In genomic region chr21:31198575-31198974, GRCh38 we compare ENCODE assay signal across 8 cellular contexts.
DNase-seq lines count a peak whose midpoint lies in the region; ATAC-seq, FAIRE-seq and TF ChIP-seq lines count a peak whose summit lies in the region.

No MANE protein-coding gene starts in this region.

- no peaks in the 10 kb centered on the region for H3F3A ChIP-seq in GM23338 (replicated peaks; ENCODE audit: low read depth)

- ATAC-seq in GM23338, result peak; percentile 50; the same call in 2 of the 3 replicates
- ATAC-seq in upper lobe of left lung (ENCODE audit: low FRiP score in 2 of 2), result peak in 1 of 2 donors; percentile 59

- WGBS in upper lobe of left lung, 2 donors, result 39 to 46% methylated on average over 4 of the region's 4 CpGs

- DNase-seq in AML-193 (lab: John Stamatoyannopoulos, UW) (peak; percentile 26 to 42), GM23338 (ENCODE audit: low spot score) (peak; percentile 71), NCI-H510A (lab: John Stamatoyannopoulos, UW) (peak; percentile 10), astrocyte of the spinal cord (ENCODE audit: low read depth, low spot score) (peak; percentile 79), keratinocyte (ENCODE audit: low read depth, low spot score) (no peak), upper lobe of left lung (peak in 1 of 2 donors; percentile 32), glomerular visceral epithelial cell (ENCODE audit: extremely low spot score) (no peak)
- DNase-seq in stimulated activated CD4-positive, alpha-beta T cell treated with anti-CD3 and anti-CD28 coated beads, Interleukin-2, amount 100 ng/mL, for 24 hours, result no peak

- H3K27me3 ChIP-seq in GM23338 (ENCODE audit: insufficient read depth), result no peaks in the 10 kb centered on the region
- no peaks in the 10 kb centered on the region for H3K27me3 ChIP-seq in keratinocyte (ENCODE audit: control insufficient read depth, extremely low read depth, insufficient read depth, low read length)
- H3K27me3 ChIP-seq in upper lobe of left lung, result no peaks in the 10 kb centered on the region

- no peak overlapping the region for H3K27ac Mint-ChIP-seq in GM23338

- in situ Hi-C loops in astrocyte of the spinal cord (cut with HindIII; ENCODE audit: low sequenced_read_pairs), result no loop called here

- H2AFZ ChIP-seq in GM23338, result no peak overlapping the region
- no peak overlapping the region for H2AFZ ChIP-seq in keratinocyte (ENCODE audit: control insufficient read depth, low read length)

- H3K4me3 Mint-ChIP-seq in GM23338, result no peak overlapping the region

- no peak for FAIRE-seq in keratinocyte (lab: Jason Lieb, UNC)

- H4K20me1 ChIP-seq in GM23338 (replicated peaks; ENCODE audit: insufficient read depth) (no peaks in the 10 kb centered on the region), keratinocyte (ENCODE audit: control insufficient read depth, extremely low read depth, insufficient read depth, low read length) (no peaks in the 10 kb centered on the region)

- TF ChIP-seq POLR2A in upper lobe of left lung (IDR thresholded peaks at IDR 0.05), result no peak

- H3K9me3 Mint-ChIP-seq in GM23338, result no peaks in the 10 kb centered on the region

- TF ChIP-seq CTCF in GM23338 (conservative IDR thresholded peaks at IDR 0.05; ENCODE audit: low read depth in 2 of 2) (peak; percentile 54 to 84), astrocyte of the spinal cord (IDR thresholded peaks at IDR 0.05; ENCODE audit: low read depth, low read length) (peak; percentile 49), keratinocyte (optimal IDR thresholded peaks at IDR 0.05 in 1 of 3, IDR thresholded peaks at IDR 0.05 in 1 of 3, conservative IDR thresholded peaks at IDR 0.05 in 1 of 3; ENCODE audit: extremely low read depth in 1 of 3, insufficient read depth in 2 of 3, low read length in 3 of 3) (peak in 2 of 3 experiments; percentile 33 to 34), upper lobe of left lung (IDR thresholded peaks at IDR 0.05) (peak; percentile 26 to 68 (median 59))

- dilution Hi-C loops in keratinocyte (cut with MboI; ENCODE audit: extremely low pct_ligation_motif_present, low sequenced_read_pairs), result no loop called here

- no peaks in the 10 kb centered on the region for H3K9me1 ChIP-seq in keratinocyte (ENCODE audit: control insufficient read depth, extremely low read depth, insufficient read depth, low read length)

- H3K79me2 ChIP-seq in GM23338 (replicated peaks; ENCODE audit: insufficient read depth) (no peaks in the 10 kb centered on the region), keratinocyte (ENCODE audit: control insufficient read depth, insufficient read depth, low read length) (no peaks in the 10 kb centered on the region)

- no peak for TF ChIP-seq EP300 in upper lobe of left lung (IDR thresholded peaks at IDR 0.05)

- H3K4me2 ChIP-seq in GM23338, result no peak overlapping the region
- no peak overlapping the region for H3K4me2 ChIP-seq in keratinocyte (ENCODE audit: control insufficient read depth, extremely low read depth, insufficient read depth, low read depth, low read length)

- H3K27ac ChIP-seq in GM23338 (ENCODE audit: low read depth) (no peak overlapping the region), keratinocyte (ENCODE audit: control insufficient read depth, insufficient read depth, low read length) (no peak overlapping the region), upper lobe of left lung (no peak overlapping the region)

- peaks cover 3% of the 10 kb centered on the region; the same call in 1 of the 3 replicates for H3K36me3 Mint-ChIP-seq in GM23338 (ENCODE audit: low read depth)

- peaks cover 13% of the 10 kb centered on the region for H3K4me1 Mint-ChIP-seq in GM23338

- no peak overlapping the region for H3K9ac ChIP-seq in keratinocyte (ENCODE audit: control insufficient read depth, extremely low read depth, insufficient read depth, low read length)

- peaks cover 2% of the 10 kb centered on the region for H3K27me3 Mint-ChIP-seq in GM23338 (ENCODE audit: insufficient read depth, low read depth, poor library complexity)

- no peaks in the 10 kb centered on the region for H3K36me3 ChIP-seq in GM23338 (ENCODE audit: insufficient read depth)
- H3K36me3 ChIP-seq in keratinocyte (ENCODE audit: control insufficient read depth in 2 of 2, extremely low read depth in 1 of 2, insufficient read depth in 2 of 2, low read length in 2 of 2), result peaks cover 0 to 2% of the 10 kb centered on the region in 2 experiments
- no peaks in the 10 kb centered on the region for H3K36me3 ChIP-seq in upper lobe of left lung

- H3K9me3 ChIP-seq in keratinocyte (ENCODE audit: control insufficient read depth, low read depth, low read length) (no peaks in the 10 kb centered on the region), upper lobe of left lung (no peaks in the 10 kb centered on the region)

- peaks cover 6% of the 10 kb centered on the region; the same call in 1 of the 2 replicates for H3K4me1 ChIP-seq in GM23338 (ENCODE audit: insufficient read depth)
- peaks cover 2% of the 10 kb centered on the region for H3K4me1 ChIP-seq in keratinocyte (ENCODE audit: control insufficient read depth, extremely low read depth, insufficient read depth, low read length)
- peaks cover 0 to 8% (median 4%) of the 10 kb centered on the region in 4 donors for H3K4me1 ChIP-seq in upper lobe of left lung

- H3K4me3 ChIP-seq in GM23338, result no peak overlapping the region
- H3K4me3 ChIP-seq in astrocyte of the spinal cord (ENCODE audit: low read depth, low read length), result no peak overlapping the region
- H3K4me3 ChIP-seq in keratinocyte (ENCODE audit: control insufficient read depth in 2 of 3, extremely low read depth in 1 of 3, insufficient read depth in 2 of 3, low read depth in 1 of 3, low read length in 3 of 3), result no peak overlapping the region
- no peak overlapping the region for H3K4me3 ChIP-seq in upper lobe of left lung

- no peaks in the 10 kb centered on the region for H3K9me2 ChIP-seq in GM23338 (ENCODE audit: insufficient read depth)

TF ChIP-seq in GM23338, 12 proteins besides CTCF, POLR2A, EP300 and RAD21 (continues in another document):
- no peak for TF ChIP-seq EZH2phosphoT487 (IDR thresholded peaks at IDR 0.05; ENCODE audit: unreplicated experiment)
- no peak for TF ChIP-seq POLR2AphosphoS5 (IDR thresholded peaks at IDR 0.05; ENCODE audit: low read depth)
- no peak for TF ChIP-seq ZNF331 (CRISPR knock-in tag; IDR thresholded peaks at IDR 0.05; ENCODE audit: low read depth)
- no peak for TF ChIP-seq CREB1 (CRISPR knock-in tag; IDR thresholded peaks at IDR 0.05; ENCODE audit: low read depth)
- no peak for TF ChIP-seq EZH2 (IDR thresholded peaks at IDR 0.05; ENCODE audit: low read depth, unreplicated experiment)
- TF ChIP-seq ZNF114 (CRISPR knock-in tag; IDR thresholded peaks at IDR 0.05), result no peak
- TF ChIP-seq, protein P1, sequence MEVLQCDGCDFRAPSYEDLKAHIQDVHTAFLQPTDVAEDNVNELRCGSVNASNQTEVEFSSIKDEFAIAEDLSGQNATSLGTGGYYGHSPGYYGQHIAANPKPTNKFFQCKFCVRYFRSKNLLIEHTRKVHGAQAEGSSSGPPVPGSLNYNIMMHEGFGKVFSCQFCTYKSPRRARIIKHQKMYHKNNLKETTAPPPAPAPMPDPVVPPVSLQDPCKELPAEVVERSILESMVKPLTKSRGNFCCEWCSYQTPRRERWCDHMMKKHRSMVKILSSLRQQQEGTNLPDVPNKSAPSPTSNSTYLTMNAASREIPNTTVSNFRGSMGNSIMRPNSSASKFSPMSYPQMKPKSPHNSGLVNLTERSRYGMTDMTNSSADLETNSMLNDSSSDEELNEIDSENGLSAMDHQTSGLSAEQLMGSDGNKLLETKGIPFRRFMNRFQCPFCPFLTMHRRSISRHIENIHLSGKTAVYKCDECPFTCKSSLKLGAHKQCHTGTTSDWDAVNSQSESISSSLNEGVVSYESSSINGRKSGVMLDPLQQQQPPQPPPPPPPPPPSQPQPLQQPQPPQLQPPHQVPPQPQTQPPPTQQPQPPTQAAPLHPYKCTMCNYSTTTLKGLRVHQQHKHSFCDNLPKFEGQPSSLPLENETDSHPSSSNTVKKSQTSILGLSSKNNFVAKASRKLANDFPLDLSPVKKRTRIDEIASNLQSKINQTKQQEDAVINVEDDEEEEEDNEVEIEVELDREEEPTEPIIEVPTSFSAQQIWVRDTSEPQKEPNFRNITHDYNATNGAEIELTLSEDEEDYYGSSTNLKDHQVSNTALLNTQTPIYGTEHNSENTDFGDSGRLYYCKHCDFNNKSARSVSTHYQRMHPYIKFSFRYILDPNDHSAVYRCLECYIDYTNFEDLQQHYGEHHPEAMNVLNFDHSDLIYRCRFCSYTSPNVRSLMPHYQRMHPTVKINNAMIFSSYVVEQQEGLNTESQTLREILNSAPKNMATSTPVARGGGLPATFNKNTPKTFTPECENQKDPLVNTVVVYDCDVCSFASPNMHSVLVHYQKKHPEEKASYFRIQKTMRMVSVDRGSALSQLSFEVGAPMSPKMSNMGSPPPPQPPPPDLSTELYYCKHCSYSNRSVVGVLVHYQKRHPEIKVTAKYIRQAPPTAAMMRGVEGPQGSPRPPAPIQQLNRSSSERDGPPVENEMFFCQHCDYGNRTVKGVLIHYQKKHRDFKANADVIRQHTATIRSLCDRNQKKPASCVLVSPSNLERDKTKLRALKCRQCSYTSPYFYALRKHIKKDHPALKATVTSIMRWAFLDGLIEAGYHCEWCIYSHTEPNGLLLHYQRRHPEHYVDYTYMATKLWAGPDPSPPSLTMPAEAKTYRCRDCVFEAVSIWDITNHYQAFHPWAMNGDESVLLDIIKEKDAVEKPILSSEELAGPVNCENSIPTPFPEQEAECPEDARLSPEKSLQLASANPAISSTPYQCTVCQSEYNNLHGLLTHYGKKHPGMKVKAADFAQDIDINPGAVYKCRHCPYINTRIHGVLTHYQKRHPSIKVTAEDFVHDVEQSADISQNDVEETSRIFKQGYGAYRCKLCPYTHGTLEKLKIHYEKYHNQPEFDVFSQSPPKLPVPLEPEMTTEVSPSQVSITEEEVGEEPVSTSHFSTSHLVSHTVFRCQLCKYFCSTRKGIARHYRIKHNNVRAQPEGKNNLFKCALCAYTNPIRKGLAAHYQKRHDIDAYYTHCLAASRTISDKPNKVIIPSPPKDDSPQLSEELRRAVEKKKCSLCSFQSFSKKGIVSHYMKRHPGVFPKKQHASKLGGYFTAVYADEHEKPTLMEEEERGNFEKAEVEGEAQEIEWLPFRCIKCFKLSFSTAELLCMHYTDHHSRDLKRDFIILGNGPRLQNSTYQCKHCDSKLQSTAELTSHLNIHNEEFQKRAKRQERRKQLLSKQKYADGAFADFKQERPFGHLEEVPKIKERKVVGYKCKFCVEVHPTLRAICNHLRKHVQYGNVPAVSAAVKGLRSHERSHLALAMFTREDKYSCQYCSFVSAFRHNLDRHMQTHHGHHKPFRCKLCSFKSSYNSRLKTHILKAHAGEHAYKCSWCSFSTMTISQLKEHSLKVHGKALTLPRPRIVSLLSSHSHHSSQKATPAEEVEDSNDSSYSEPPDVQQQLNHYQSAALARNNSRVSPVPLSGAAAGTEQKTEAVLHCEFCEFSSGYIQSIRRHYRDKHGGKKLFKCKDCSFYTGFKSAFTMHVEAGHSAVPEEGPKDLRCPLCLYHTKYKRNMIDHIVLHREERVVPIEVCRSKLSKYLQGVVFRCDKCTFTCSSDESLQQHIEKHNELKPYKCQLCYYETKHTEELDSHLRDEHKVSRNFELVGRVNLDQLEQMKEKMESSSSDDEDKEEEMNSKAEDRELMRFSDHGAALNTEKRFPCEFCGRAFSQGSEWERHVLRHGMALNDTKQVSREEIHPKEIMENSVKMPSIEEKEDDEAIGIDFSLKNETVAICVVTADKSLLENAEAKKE (CRISPR knock-in tag; IDR thresholded peaks at IDR 0.05), result no peak

Comparison
In these comparisons a context has a peak if more than half of its experiments do, and no peak if none do; other contexts are left out.
1. DNase-seq: peak in AML-193 (2 of 2), GM23338 (single experiment), NCI-H510A (single experiment) and astrocyte of the spinal cord (single experiment); none in keratinocyte (single experiment), glomerular visceral epithelial cell (single experiment) and stimulated activated CD4-positive, alpha-beta T cell treated with anti-CD3 and anti-CD28 coated beads, Interleukin-2, amount 100 ng/mL, for 24 hours (0 of 2).
2. Peak in every context shown above with its lines, with median percentiles within 50 percentile points of each other: CTCF ChIP-seq.